In the genomic region with DNA sequence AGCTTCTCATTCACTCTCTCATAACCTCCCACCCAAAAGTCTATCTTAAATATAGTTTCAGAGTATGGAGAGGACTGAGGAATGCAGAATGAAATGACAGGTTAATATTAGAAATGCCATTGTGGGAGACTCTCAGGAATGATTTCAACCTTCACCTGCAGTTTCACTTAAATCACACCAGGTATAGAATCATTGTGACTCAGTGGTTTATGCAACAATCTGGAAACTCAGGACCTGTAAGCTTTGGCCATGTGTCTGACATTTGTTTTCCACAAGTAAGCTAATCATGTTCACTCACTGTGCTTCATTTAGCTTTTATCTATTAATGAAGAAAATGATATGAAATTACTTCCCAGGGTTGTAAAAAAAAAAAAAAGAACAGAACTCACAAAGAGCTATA, we compare ENCODE assay signal across 23 cellular contexts.
"Had no signal": no experiment of that assay in that cellular context is flagged by ENCODE, and none has a peak within 500 bp of the region (broad histone marks: within the 10 kb centered on the region; RNA-seq: fewer than 3 reads in every experiment).

No MANE protein-coding gene starts in this region.

- H3K4me3 ChIP-seq: dorsolateral prefrontal cortex, heart right ventricle, lower lobe of right lung, neural progenitor cell, sigmoid colon had no signal

- H3K27ac Mint-ChIP-seq: activated CD8-positive, alpha-beta T cell treated with anti-CD3 and anti-CD28 coated beads, Interleukin-2, amount 10 ng/mL, durations not matched to agents 7 days and 5 days; activated naive CD8-positive, alpha-beta T cell treated with anti-CD3 and anti-CD28 coated beads, Interleukin-2, amount 50 U/mL, for 24 hours; activated T-helper 1 cell treated with anti-CD3 and anti-CD28 coated beads, Interleukin-12 subunit alpha, Interleukin-12 subunit beta, Interleukin-2, Interleukin-4 antibody, amounts not matched to agents 30 ng/mL and 10 ng/mL and 1 ng/mL, durations not matched to agents 14 hours and 24 hours and 36 hours; naive thymus-derived CD8-positive, alpha-beta T cell; neural progenitor cell; T-cell; T-helper 2 cell treated with Interferon-gamma antibody and Interleukin-4, amounts not matched to agents 5 μg/mL and 100 μg/mL, for 36 hours had no signal

- H3K4me1 Mint-ChIP-seq: neural progenitor cell had no signal

- H3K4me3 Mint-ChIP-seq: activated CD8-positive, alpha-beta T cell treated with anti-CD3 and anti-CD28 coated beads, Interleukin-2, amount 10 ng/mL, durations not matched to agents 7 days and 5 days; activated naive CD8-positive, alpha-beta T cell treated with anti-CD3 and anti-CD28 coated beads, Interleukin-2, amount 50 U/mL, for 24 hours; activated T-helper 1 cell treated with anti-CD3 and anti-CD28 coated beads, Interleukin-12 subunit alpha, Interleukin-12 subunit beta, Interleukin-2, Interleukin-4 antibody, amounts not matched to agents 30 ng/mL and 10 ng/mL and 1 ng/mL, durations not matched to agents 14 hours and 24 hours and 36 hours; naive thymus-derived CD8-positive, alpha-beta T cell; neural progenitor cell; T-cell; T-helper 2 cell treated with Interferon-gamma antibody and Interleukin-4, amounts not matched to agents 5 μg/mL and 100 μg/mL, for 36 hours had no signal

- DNase-seq: activated CD4-positive, alpha-beta T cell treated with anti-CD3 and anti-CD28 coated beads, Interleukin-2, amount 50 U/mL, for 1 hour; activated CD4-positive, CD25-positive, alpha-beta regulatory T cell treated with anti-CD3 and anti-CD28 coated beads, Interleukin-2, amount 50 U/mL, for 72 hours; activated CD8-positive, alpha-beta T cell treated with anti-CD3 and anti-CD28 coated beads, Interleukin-2, amount 10 ng/mL, durations not matched to agents 7 days and 5 days; activated gamma-delta T cell; activated naive CD4-positive, alpha-beta T cell treated with anti-CD3 and anti-CD28 coated beads, Interleukin-2, amount 50 U/mL, for 16 hours; activated naive CD8-positive, alpha-beta T cell treated with anti-CD3 and anti-CD28 coated beads, Interleukin-2, amount 50 U/mL, for 24 hours; caudate nucleus; dorsolateral prefrontal cortex; heart right ventricle; kidney; lower lobe of right lung; naive thymus-derived CD8-positive, alpha-beta T cell; posterior cingulate gyrus; retina; sigmoid colon; stimulated activated CD4-positive, alpha-beta T cell treated with anti-CD3 and anti-CD28 coated beads, Interleukin-2, amount 100 ng/mL, for 48 hours; stimulated activated CD8-positive, alpha-beta memory T cell treated with anti-CD3 and anti-CD28 coated beads, Interleukin-4, amount 100 ng/mL, for 48 hours; stimulated activated naive CD4-positive, alpha-beta T cell; T-cell had no signal

- H3K9me3 Mint-ChIP-seq: activated naive CD8-positive, alpha-beta T cell treated with anti-CD3 and anti-CD28 coated beads, Interleukin-2, amount 50 U/mL, for 24 hours; activated T-helper 1 cell treated with anti-CD3 and anti-CD28 coated beads, Interleukin-12 subunit alpha, Interleukin-12 subunit beta, Interleukin-2, Interleukin-4 antibody, amounts not matched to agents 30 ng/mL and 10 ng/mL and 1 ng/mL, durations not matched to agents 14 hours and 24 hours and 36 hours; naive thymus-derived CD8-positive, alpha-beta T cell; T-cell; T-helper 2 cell treated with Interferon-gamma antibody and Interleukin-4, amounts not matched to agents 5 μg/mL and 100 μg/mL, for 36 hours had no signal

- H3K36me3 Mint-ChIP-seq: naive thymus-derived CD8-positive, alpha-beta T cell; T-cell had no signal

- ATAC-seq: activated CD8-positive, alpha-beta T cell treated with anti-CD3 and anti-CD28 coated beads, Interleukin-2, amount 10 ng/mL, durations not matched to agents 7 days and 5 days; activated naive CD8-positive, alpha-beta T cell treated with anti-CD3 and anti-CD28 coated beads, Interleukin-2, amount 50 U/mL, for 24 hours; heart right ventricle; left lobe of liver; lower lobe of right lung; naive thymus-derived CD8-positive, alpha-beta T cell; T-cell had no signal

- H3K27me3 Mint-ChIP-seq: activated naive CD8-positive, alpha-beta T cell treated with anti-CD3 and anti-CD28 coated beads, Interleukin-2, amount 50 U/mL, for 24 hours; naive thymus-derived CD8-positive, alpha-beta T cell had no signal
